ENCODE assay signal across 8 cellular contexts in the genomic region with DNA sequence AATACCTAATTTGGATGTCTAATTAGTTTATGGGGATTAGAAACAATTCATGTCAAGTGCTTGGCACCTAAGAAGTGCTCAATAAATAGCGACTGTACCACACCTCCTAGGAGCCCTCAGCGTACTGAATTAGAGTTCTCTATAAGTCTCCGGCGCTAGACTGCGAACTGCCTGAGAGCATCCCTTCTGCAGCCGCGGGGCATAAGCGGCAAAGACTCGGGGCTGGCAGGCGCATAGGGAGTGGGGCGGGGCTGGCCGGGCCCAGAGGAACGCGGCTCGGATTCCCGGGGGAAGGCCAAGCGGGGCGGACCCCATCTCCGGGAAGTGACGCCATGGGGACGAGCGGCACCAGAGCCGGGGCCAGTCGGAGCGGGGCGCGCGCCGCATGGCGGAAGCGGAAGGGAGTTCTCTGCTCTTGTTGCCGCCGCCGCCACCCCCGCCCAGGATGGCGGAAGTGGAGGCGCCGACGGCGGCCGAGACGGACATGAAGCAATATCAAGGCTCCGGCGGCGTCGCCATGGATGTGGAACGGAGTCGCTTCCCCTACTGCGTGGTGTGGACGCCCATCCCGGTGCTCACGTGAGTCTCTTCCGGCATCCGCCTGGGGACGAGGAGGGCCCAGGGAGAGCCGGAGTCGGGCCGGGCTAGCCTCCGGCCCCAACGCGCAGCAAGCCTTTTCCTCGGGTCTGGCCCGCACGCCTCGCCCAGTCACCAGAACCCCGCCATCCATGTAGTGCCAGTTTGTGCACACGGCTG. TPM values are rescaled to one million over a fixed set of nuclear protein-coding genes. Genes with fewer than 3 reads are reported as not detected.
DNase-seq lines count a peak whose midpoint lies in the region; ATAC-seq and TF ChIP-seq lines count a peak whose summit lies in the region.

A gene with protein sequence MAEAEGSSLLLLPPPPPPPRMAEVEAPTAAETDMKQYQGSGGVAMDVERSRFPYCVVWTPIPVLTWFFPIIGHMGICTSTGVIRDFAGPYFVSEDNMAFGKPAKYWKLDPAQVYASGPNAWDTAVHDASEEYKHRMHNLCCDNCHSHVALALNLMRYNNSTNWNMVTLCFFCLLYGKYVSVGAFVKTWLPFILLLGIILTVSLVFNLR (plus strand): TSS at position 351 of the 756 bp plus-strand sequence. CDS start 35 bp downstream, at position 386.

- peaks cover 19% of the 10 kb centered on the region for H3K27me3 Mint-ChIP-seq in CD4-positive, CD25-positive, alpha-beta regulatory T cell
- peaks cover 13% of the 10 kb centered on the region for H3K27me3 Mint-ChIP-seq in dendritic cell treated with granulocyte-macrophage colony-stimulating factor and Interleukin-4, amounts not matched to agents 40 ng/mL and 50 ng/mL, for 4 days

- TF ChIP-seq CTCF in left lung (IDR thresholded peaks at IDR 0.05) = peak; percentile 16 to 44

- H3K9me3 ChIP-seq in CD4-positive, CD25-positive, alpha-beta regulatory T cell (ENCODE audit: control insufficient read depth in 2 of 2, low read length in 2 of 2) = no peaks in the 10 kb centered on the region
- H3K9me3 ChIP-seq in left lung = no peaks in the 10 kb centered on the region

- H3K4me3 Mint-ChIP-seq in CD4-positive, CD25-positive, alpha-beta regulatory T cell = peak within 1 kb of the TSS; percentile 91 to 98 (median 96)
- H3K4me3 Mint-ChIP-seq in dendritic cell treated with granulocyte-macrophage colony-stimulating factor and Interleukin-4, amounts not matched to agents 40 ng/mL and 50 ng/mL, for 4 days = peak within 1 kb of the TSS; percentile 92

- H3K27ac Mint-ChIP-seq in CD4-positive, CD25-positive, alpha-beta regulatory T cell = peak within 1 kb of the TSS; percentile 71 to 94 (median 92)
- peak within 1 kb of the TSS; percentile 94 for H3K27ac Mint-ChIP-seq in dendritic cell treated with granulocyte-macrophage colony-stimulating factor and Interleukin-4, amounts not matched to agents 40 ng/mL and 50 ng/mL, for 4 days

- peak; percentile 97 to 99 (median 97) for DNase-seq in CD4-positive, CD25-positive, alpha-beta regulatory T cell
- peak; percentile 91 for DNase-seq in NCI-H774 (lab: John Stamatoyannopoulos, UW)
- peak; percentile 95 to 96 for DNase-seq in activated CD4-positive, alpha-beta T cell treated with anti-CD3 and anti-CD28 coated beads, Interleukin-2, amount 50 U/mL, for 4 hours
- DNase-seq in left lung = peak; percentile 97 to 100
- peak; percentile 96 for DNase-seq in stimulated activated CD4-positive, alpha-beta T cell treated with anti-CD3 and anti-CD28 coated beads, Interleukin-2, amount 100 ng/mL, for 4 hours (ENCODE audit: low read depth)

- H3K27ac ChIP-seq in CD4-positive, CD25-positive, alpha-beta regulatory T cell (ENCODE audit: insufficient read depth, low read length, poor library complexity, severe bottlenecking) = peak within 1 kb of the TSS; percentile 90
- peak within 1 kb of the TSS; percentile 82 to 97 for H3K27ac ChIP-seq in left lung

- intact Hi-C loops in dendritic cell treated with granulocyte-macrophage colony-stimulating factor and Interleukin-4, amounts not matched to agents 40 ng/mL and 50 ng/mL, for 4 days (cut with micrococcal nuclease) = no loop called here
- intact Hi-C loops in left lung (cut with DNase I) = no loop called here

- H3K36me3 Mint-ChIP-seq in CD4-positive, CD25-positive, alpha-beta regulatory T cell = peaks cover 17% of the 10 kb centered on the region
- peaks cover 36% of the 10 kb centered on the region for H3K36me3 Mint-ChIP-seq in dendritic cell treated with granulocyte-macrophage colony-stimulating factor and Interleukin-4, amounts not matched to agents 40 ng/mL and 50 ng/mL, for 4 days (ENCODE audit: low read depth)

- H3K9me3 Mint-ChIP-seq in CD4-positive, CD25-positive, alpha-beta regulatory T cell = no peaks in the 10 kb centered on the region
- H3K9me3 Mint-ChIP-seq in dendritic cell treated with granulocyte-macrophage colony-stimulating factor and Interleukin-4, amounts not matched to agents 40 ng/mL and 50 ng/mL, for 4 days = no peaks in the 10 kb centered on the region

- peaks cover 2% of the 10 kb centered on the region for H3K27me3 ChIP-seq in CD4-positive, CD25-positive, alpha-beta regulatory T cell (ENCODE audit: control insufficient read depth, insufficient read depth, low read length)
- H3K27me3 ChIP-seq in left lung = peaks cover 0 to 26% of the 10 kb centered on the region in 2 donors

- H3K4me1 Mint-ChIP-seq in CD4-positive, CD25-positive, alpha-beta regulatory T cell = peaks cover 8 to 54% (median 37%) of the 10 kb centered on the region in 4 donors
- peaks cover 45% of the 10 kb centered on the region for H3K4me1 Mint-ChIP-seq in dendritic cell treated with granulocyte-macrophage colony-stimulating factor and Interleukin-4, amounts not matched to agents 40 ng/mL and 50 ng/mL, for 4 days (ENCODE audit: low read depth)

- ATAC-seq in CD4-positive, CD25-positive, alpha-beta regulatory T cell (ENCODE audit: low read depth in 2 of 2) = peak; percentile 97
- ATAC-seq in GM19438 (IDR thresholded peaks at IDR 0.05; ENCODE audit: low read depth, unreplicated experiment) (peak; percentile 92), HG03571 (IDR thresholded peaks at IDR 0.05; ENCODE audit: unreplicated experiment) (peak; percentile 88), left lung (peak; percentile 99)

- H3K36me3 ChIP-seq in CD4-positive, CD25-positive, alpha-beta regulatory T cell (ENCODE audit: control insufficient read depth, insufficient read depth, low read length) = peaks cover 20% of the 10 kb centered on the region
- H3K36me3 ChIP-seq in left lung = peaks cover 0 to 25% of the 10 kb centered on the region in 2 donors

- H3K4me3 ChIP-seq in CD4-positive, CD25-positive, alpha-beta regulatory T cell (ENCODE audit: low read depth, low read length) = peak within 1 kb of the TSS; percentile 97
- peak within 1 kb of the TSS; percentile 83 to 95 for H3K4me3 ChIP-seq in left lung

- H3K4me1 ChIP-seq in CD4-positive, CD25-positive, alpha-beta regulatory T cell (ENCODE audit: control insufficient read depth, insufficient read depth, low read length, poor library complexity, severe bottlenecking) = peaks cover 30% of the 10 kb centered on the region
- H3K4me1 ChIP-seq in left lung = peaks cover 12 to 49% of the 10 kb centered on the region in 2 donors

RNA-seq across cellular contexts. Expression of the gene that starts here (rescaled TPM):
- total RNA-seq in CD4-positive, CD25-positive, alpha-beta regulatory T cell = 26.3 TPM
- polyA plus RNA-seq in CD4-positive, CD25-positive, alpha-beta regulatory T cell = 10 to 100 TPM; 59.9 to 71.2 (median 67.4) TPM
- total RNA-seq in left lung = 10 to 100 TPM; 29.4 to 36.0 TPM

Comparison
In these comparisons a context has a peak if more than half of its experiments do, and no peak if none do; other contexts are left out.
1. Peak in every context shown above with its lines: DNase-seq, ATAC-seq, H3K4me3 ChIP-seq and H3K27ac ChIP-seq.